In genomic region chr10:88271736-88272135, GRCh38 we compare ENCODE assay signal across 8 cellular contexts.
DNase-seq lines count a peak whose midpoint lies in the region; ATAC-seq and TF ChIP-seq lines count a peak whose summit lies in the region.

No MANE protein-coding gene starts in this region.

- no peak overlapping the region for H3K4me3 ChIP-seq in gastroesophageal sphincter
- H3K4me3 ChIP-seq in H7 (ENCODE audit: insufficient read depth, low read depth, low read length): no peak overlapping the region
- no peak overlapping the region for H3K4me3 ChIP-seq in ascending aorta

- DNase-seq in SKM-1 treated with dmso at 0.1 percent for 144 hours (lab: John Stamatoyannopoulos, UW; ENCODE audit: unreplicated experiment): peak; percentile 34
- no peak for DNase-seq in SKM-1 (lab: John Stamatoyannopoulos, UW; ENCODE audit: unreplicated experiment)
- DNase-seq in RPMI7951 (ENCODE audit: low read depth): peak; percentile 91
- no peak for DNase-seq in H7
- DNase-seq in NCI-H2081 (lab: John Stamatoyannopoulos, UW): no peak
- DNase-seq in ascending aorta (ENCODE audit: low spot score in 2 of 2): no peak

- H3K4me1 ChIP-seq in gastroesophageal sphincter (peaks cover 0 to 7% (median 0%) of the 10 kb centered on the region in 3 donors), ascending aorta (peaks cover 0 to under 1% of the 10 kb centered on the region in 2 donors)

- TF ChIP-seq CTCF in gastroesophageal sphincter (IDR thresholded peaks at IDR 0.05) (no peak), ascending aorta (IDR thresholded peaks at IDR 0.05) (no peak)

- no peak for TF ChIP-seq POLR2A in gastroesophageal sphincter (IDR thresholded peaks at IDR 0.05)

- H3K27ac ChIP-seq in gastroesophageal sphincter (no peak overlapping the region), ascending aorta (no peak overlapping the region)

- ATAC-seq in HG02870 (IDR thresholded peaks at IDR 0.05; ENCODE audit: unreplicated experiment) (peak; percentile 20), gastroesophageal sphincter (peak; percentile 65)

- H3K36me3 ChIP-seq in gastroesophageal sphincter: no peaks in the 10 kb centered on the region
- H3K36me3 ChIP-seq in H7 (replicated peaks; ENCODE audit: control insufficient read depth, insufficient read depth, low read length): no peaks in the 10 kb centered on the region
- no peaks in the 10 kb centered on the region for H3K36me3 ChIP-seq in ascending aorta

- intact Hi-C loops in ascending aorta (cut with DNase I): no loop called here

- H3K27me3 ChIP-seq in gastroesophageal sphincter (no peaks in the 10 kb centered on the region), H7 (ENCODE audit: control insufficient read depth, insufficient read depth, low read length) (no peaks in the 10 kb centered on the region), ascending aorta (no peaks in the 10 kb centered on the region)

- H3K9me3 ChIP-seq in gastroesophageal sphincter: no peaks in the 10 kb centered on the region
- no peaks in the 10 kb centered on the region for H3K9me3 ChIP-seq in ascending aorta

- TF ChIP-seq EP300 in gastroesophageal sphincter (IDR thresholded peaks at IDR 0.05): no peak

- WGBS in gastroesophageal sphincter (ENCODE audit: low coverage in 1 of 2), 2 donors: no CpG with 5 or more reads among the region's 3 CpGs

Comparison
In these comparisons a context has a peak if more than half of its experiments do, and no peak if none do; other contexts are left out.
1. DNase-seq: peak in SKM-1 treated with dmso at 0.1 percent for 144 hours (single experiment) and RPMI7951 (single experiment); none in SKM-1 (single experiment), H7 (single experiment), NCI-H2081 (0 of 2) and ascending aorta (0 of 2).